Comparison of ENCODE assay signal across 22 cellular contexts in genomic region chr3:144324061-144324460, GRCh38.
DNase-seq lines count a peak whose midpoint lies in the region; ATAC-seq and TF ChIP-seq lines count a peak whose summit lies in the region.
"Had no signal": no experiment of that assay in that cellular context is flagged by ENCODE, and none has a peak within 500 bp of the region (broad histone marks: within the 10 kb centered on the region; RNA-seq: fewer than 3 reads in every experiment).

No MANE protein-coding gene starts in this region.

- no peak overlapping the region for H3K27ac ChIP-seq in substantia nigra (ENCODE audit: low read depth, low read length, poor library complexity, severe bottlenecking)
- H3K27ac ChIP-seq: A549; BLaER1 treated with 17β-estradiol and CSF1 and Interleukin-3, amounts not matched to agents 10 nM and 100 nM; spleen had no signal

- H3K4me3 ChIP-seq in foreskin fibroblast (ENCODE audit: low read depth in 1 of 2, low read length in 2 of 2): no peak overlapping the region
- H3K4me3 ChIP-seq: A549; BLaER1 treated with 17β-estradiol and CSF1 and Interleukin-3, amounts not matched to agents 10 nM and 100 nM; spleen had no signal

- DNase-seq in SIG-M5 treated with dmso at 0.1 percent for 504 hours (lab: John Stamatoyannopoulos, UW; ENCODE audit: unreplicated experiment) (peak; percentile 85), SIG-M5 (lab: John Stamatoyannopoulos, UW) (no peak), NOMO-1 treated with dmso at 0.1 percent for 144 hours (lab: John Stamatoyannopoulos, UW; ENCODE audit: unreplicated experiment) (peak; percentile 26), foreskin fibroblast (peak; percentile 20 to 46), SW 1271 (lab: John Stamatoyannopoulos, UW) (no peak), substantia nigra (lab: John Stamatoyannopoulos, UW) (no peak), DMS79 treated with DMSO at 0.1 percent for 48 hours (lab: John Stamatoyannopoulos, UW) (no peak)
- DNase-seq: activated CD8-positive, alpha-beta T cell treated with anti-CD3 and anti-CD28 coated beads for 36 hours; activated naive CD4-positive, alpha-beta T cell treated with Interleukin-2 at 50 U/mL for 16 hours; DMS79; foreskin melanocyte; H7; hypothalamus; islet precursor cell; NCI-H2107; NCI-H526; occipital lobe; spleen; stimulated activated CD4-positive, alpha-beta T cell treated with anti-CD3 and anti-CD28 coated beads, Interleukin-4, amount 100 ng/mL, for 4 hours had no signal

- TF ChIP-seq CTCF in foreskin fibroblast (IDR thresholded peaks at IDR 0.05; ENCODE audit: low read depth, low read length): no peak

- no peak for ATAC-seq in GM18873 (IDR thresholded peaks at IDR 0.05; ENCODE audit: low FRiP score, unreplicated experiment)
- ATAC-seq: A549; activated CD8-positive, alpha-beta T cell treated with anti-CD3 and anti-CD28 coated beads for 36 hours had no signal

Comparison
In these comparisons a context has a peak if more than half of its experiments do, and no peak if none do; other contexts are left out.
1. DNase-seq: peak in SIG-M5 treated with dmso at 0.1 percent for 504 hours (single experiment), NOMO-1 treated with dmso at 0.1 percent for 144 hours (single experiment) and foreskin fibroblast (2 of 2); none in SIG-M5 (single experiment), SW 1271 (0 of 2), substantia nigra (0 of 49) and DMS79 treated with DMSO at 0.1 percent for 48 hours (single experiment).